ENCODE assay signal across 21 cellular contexts in genomic region chr15:70160803-70161565, GRCh38.
DNase-seq lines count a peak whose midpoint lies in the region; ATAC-seq and TF ChIP-seq lines count a peak whose summit lies in the region.
"Had no signal": no experiment of that assay in that cellular context is flagged by ENCODE, and none has a peak within 500 bp of the region (broad histone marks: within the 10 kb centered on the region; RNA-seq: fewer than 3 reads in every experiment).

No MANE protein-coding gene starts in this region.

- H3K4me3 ChIP-seq in adrenal gland (no peak overlapping the region), heart left ventricle (no peak overlapping the region), stomach (no peak overlapping the region)
- H3K4me3 ChIP-seq: prostate gland, SK-N-MC, tibial nerve had no signal

- no peak for TF ChIP-seq EP300 in stomach (IDR thresholded peaks at IDR 0.05)

- H3K27ac ChIP-seq in adrenal gland (peak overlapping the region in 2 of 5 donors; percentile 13 to 38), heart left ventricle (peak overlapping the region in 3 of 12 donors; percentile 16 to 42 (median 31)), stomach (no peak overlapping the region)
- H3K27ac ChIP-seq: neutrophil, prostate gland, SK-N-MC, tibial nerve had no signal

- no peak for TF ChIP-seq POLR2A in adrenal gland (IDR thresholded peaks at IDR 0.05)
- TF ChIP-seq POLR2A in heart left ventricle (IDR thresholded peaks at IDR 0.05): no peak
- TF ChIP-seq POLR2A in stomach (IDR thresholded peaks at IDR 0.05): no peak

- 54 to 69% (median 68%) methylated on average over 8 to 19 of the region's 19 CpGs for WGBS in adrenal gland, 4 donors
- 56 to 69% (median 63%) methylated on average over 16 to 19 of the region's 19 CpGs for WGBS in heart left ventricle, 4 donors
- 56 to 83% (median 80%) methylated on average over 12 to 19 of the region's 19 CpGs for WGBS in stomach, 5 donors

- H3K4me1 ChIP-seq in adrenal gland (replicated peaks in 1 of 2) (peaks cover 12 to 43% of the 10 kb centered on the region in 2 donors), heart left ventricle (peaks cover 5 to 54% (median 41%) of the 10 kb centered on the region in 12 donors), stomach (peaks cover 25 to 52% (median 38%) of the 10 kb centered on the region in 4 donors)
- H3K4me1 ChIP-seq: prostate gland had no signal

- TF ChIP-seq CTCF in adrenal gland (IDR thresholded peaks at IDR 0.05): no peak
- no peak for TF ChIP-seq CTCF in heart left ventricle (IDR thresholded peaks at IDR 0.05)
- no peak for TF ChIP-seq CTCF in stomach (IDR thresholded peaks at IDR 0.05)

- H3K27me3 ChIP-seq in adrenal gland (no peaks in the 10 kb centered on the region), heart left ventricle (no peaks in the 10 kb centered on the region), stomach (no peaks in the 10 kb centered on the region)
- H3K27me3 ChIP-seq: neutrophil, tibial nerve had no signal

- DNase-seq in Ammon's horn (ENCODE audit: low spot score) (peak; percentile 28), adrenal gland (peak in 4 of 7 donors; percentile 27 to 61 (median 34)), heart left ventricle (peak in 4 of 5 donors; percentile 51 to 71 (median 60)), mesenteric fat pad (ENCODE audit: low spot score) (peak; percentile 76), NCI-H226 (no peak), NAMALWA (ENCODE audit: low spot score) (no peak), stomach (no peak)
- no peak for DNase-seq in activated effector memory CD4-positive, alpha-beta T cell treated with anti-CD3 and anti-CD28 coated beads, Interleukin-2, amount 50 U/mL, for 16 hours
- DNase-seq: activated CD4-positive, alpha-beta memory T cell treated with anti-CD3 and anti-CD28 coated beads, Interleukin-2, amount 10 ng/mL, durations not matched to agents 7 days and 5 days; activated CD4-positive, alpha-beta T cell treated with anti-CD3 and anti-CD28 coated beads for 1 hour; kidney; NCI-H1105; NCI-H1930; NCI-H345; NCI-H748 treated with DMSO at 0.1 percent for 48 hours; RPMI8226; stimulated activated naive CD8-positive, alpha-beta T cell treated with anti-CD3 and anti-CD28 coated beads, Interleukin-15, amount 100 ng/mL, for 72 hours had no signal

- ATAC-seq in heart left ventricle: peak; percentile 60 to 77 (median 70)
- ATAC-seq: stimulated activated naive CD8-positive, alpha-beta T cell treated with anti-CD3 and anti-CD28 coated beads, Interleukin-15, amount 100 ng/mL, for 72 hours had no signal

- H3K9me3 ChIP-seq in adrenal gland (replicated peaks in 1 of 3): no peaks in the 10 kb centered on the region
- peaks cover 0 to 7% (median 0%) of the 10 kb centered on the region in 12 donors for H3K9me3 ChIP-seq in heart left ventricle
- peaks cover 0 to 4% (median 0%) of the 10 kb centered on the region in 4 donors for H3K9me3 ChIP-seq in stomach
- H3K9me3 ChIP-seq: neutrophil, prostate gland, tibial nerve had no signal

- intact Hi-C loops in adrenal gland (cut with DNase I): no loop called here
- intact Hi-C loops in heart left ventricle (cut with DNase I): loop anchor here in 4 of 10 donors (5.0 to 10.0 kb wide), 4 partner anchors 64 to 576 kb away; no protein-coding TSS in a partner anchor
- intact Hi-C loops in stomach (cut with DNase I; ENCODE audit: low total_unique reads): no loop called here

- H3K36me3 ChIP-seq in adrenal gland (replicated peaks in 1 of 2) (no peaks in the 10 kb centered on the region), heart left ventricle (no peaks in the 10 kb centered on the region), stomach (no peaks in the 10 kb centered on the region)
- H3K36me3 ChIP-seq: neutrophil, prostate gland, tibial nerve had no signal

Comparison
In these comparisons a context has a peak if more than half of its experiments do, and no peak if none do; other contexts are left out.
1. DNase-seq: peak in Ammon's horn (single experiment), adrenal gland (4 of 7), heart left ventricle (4 of 5) and mesenteric fat pad (single experiment); none in NCI-H226 (single experiment), NAMALWA (single experiment), stomach (single experiment) and activated effector memory CD4-positive, alpha-beta T cell treated with anti-CD3 and anti-CD28 coated beads, Interleukin-2, amount 50 U/mL, for 16 hours (single experiment).